Comparison of ENCODE assay signal across 19 cellular contexts in genomic region chr21:15054606-15055239, GRCh38. TPM values are rescaled to one million over a fixed set of nuclear protein-coding genes. Genes with fewer than 3 reads are reported as not detected.
DNase-seq lines count a peak whose midpoint lies in the region; ATAC-seq and TF ChIP-seq lines count a peak whose summit lies in the region.
"Had no signal": no experiment of that assay in that cellular context is flagged by ENCODE, and none has a peak within 500 bp of the region (broad histone marks: within the 10 kb centered on the region; RNA-seq: fewer than 3 reads in every experiment).

No MANE protein-coding gene starts in this region.

- H3K36me3 ChIP-seq in skeletal muscle satellite cell (ENCODE audit: insufficient read depth, low read length): no peaks in the 10 kb centered on the region
- H3K36me3 ChIP-seq: brain microvascular endothelial cell, heart right ventricle, thoracic aorta had no signal

- ATAC-seq in HG02870 (IDR thresholded peaks at IDR 0.05; ENCODE audit: unreplicated experiment) (no peak), HG02798 (IDR thresholded peaks at IDR 0.05; ENCODE audit: poor library complexity, unreplicated experiment) (no peak)
- ATAC-seq: esophagus mucosa; heart right ventricle; naive thymus-derived CD4-positive, alpha-beta T cell had no signal

- no peak for TF ChIP-seq POLR2A in erythroblast (IDR thresholded peaks at IDR 0.05; ENCODE audit: low read length)

- peak; percentile 24 for DNase-seq in EH (ENCODE audit: low read depth)
- DNase-seq in NCI-H69 (lab: John Stamatoyannopoulos, UW): peak; percentile 38
- DNase-seq in erythroblast (lab: John Stamatoyannopoulos, UW): peak; percentile 22 to 39
- DNase-seq in H4 (ENCODE audit: low spot score): no peak
- DNase-seq: activated CD4-positive, alpha-beta memory T cell treated with anti-CD3 and anti-CD28 coated beads, Interleukin-2, amount 10 ng/mL, durations not matched to agents 7 days and 5 days; activated naive CD4-positive, alpha-beta T cell treated with anti-CD3 and anti-CD28 coated beads, Interleukin-2, amount 50 U/mL, for 16 hours; activated T-cell treated with anti-CD3 and anti-CD28 coated beads, Interleukin-2, amount 50 U/mL, for 1 hour; brain microvascular endothelial cell; heart right ventricle; naive thymus-derived CD4-positive, alpha-beta T cell; NCI-H187 treated with DMSO at 0.1 percent for 48 hours; NCI-H446 treated with DMSO at 0.1 percent for 48 hours; stimulated activated CD4-positive, alpha-beta T cell treated with anti-CD3 and anti-CD28 coated beads, Interleukin-12 subunit alpha, Interleukin-12 subunit beta, amount 100 ng/mL, for 4 hours had no signal

- H3K4me3 ChIP-seq in skeletal muscle satellite cell (ENCODE audit: low read length): no peak overlapping the region
- H3K4me3 ChIP-seq: heart right ventricle, lung, thoracic aorta had no signal

- peaks cover 45% of the 10 kb centered on the region for H3K4me1 ChIP-seq in skeletal muscle satellite cell (ENCODE audit: control insufficient read depth, insufficient read depth, low read length)

- peak overlapping the region; percentile 42 for H3K4me2 ChIP-seq in skeletal muscle satellite cell (ENCODE audit: low read length)

- no peaks in the 10 kb centered on the region for H3K27me3 ChIP-seq in skeletal muscle satellite cell (ENCODE audit: control insufficient read depth, insufficient read depth, low read length)
- H3K27me3 ChIP-seq: brain microvascular endothelial cell, heart right ventricle had no signal

- H3K9ac ChIP-seq in skeletal muscle satellite cell (ENCODE audit: low read depth, low read length): no peak overlapping the region

- H3K9me3 ChIP-seq in skeletal muscle satellite cell (replicated peaks; ENCODE audit: low read length): no peaks in the 10 kb centered on the region
- H3K9me3 ChIP-seq: heart right ventricle, thoracic aorta had no signal

RNA-seq across cellular contexts. Expression of gene NRIP1, which starts 10.1 kb away (rescaled TPM):
- 36.0 and 49.2 TPM in 2 replicates for total RNA-seq in skeletal muscle satellite cell (2012; rRNA removed)
- total RNA-seq in H4 (2014; rRNA removed; shearing (Covaris generic)): 12.6 and 17.3 TPM in 2 replicates
